27 cellular contexts compared by ENCODE assay signal in the genomic region with DNA sequence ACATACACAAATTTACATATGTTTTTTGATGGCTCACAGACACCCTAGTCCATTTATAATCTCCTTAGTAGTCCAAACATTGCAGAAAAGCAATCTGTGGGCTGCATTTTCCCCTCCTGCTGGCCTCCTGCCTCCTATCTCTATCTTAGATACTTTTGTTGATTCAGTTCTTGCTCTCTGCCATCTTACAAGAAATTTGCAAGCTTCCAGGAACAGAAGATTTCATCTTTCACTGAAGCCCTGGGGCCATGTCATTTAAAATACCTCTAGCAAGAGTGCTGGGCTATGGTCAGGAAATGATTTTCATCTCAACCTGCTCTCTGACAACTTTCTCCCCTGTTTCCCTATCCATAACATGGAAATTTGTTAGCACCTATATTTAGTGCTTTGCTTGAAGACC.
"Had no signal": no experiment of that assay in that cellular context is flagged by ENCODE, and none has a peak within 500 bp of the region (broad histone marks: within the 10 kb centered on the region; RNA-seq: fewer than 3 reads in every experiment).

No MANE protein-coding gene starts in this region.

- H3K9me3 Mint-ChIP-seq: activated naive CD4-positive, alpha-beta T cell treated with anti-CD3 and anti-CD28 coated beads for 36 hours; activated naive CD4-positive, alpha-beta T cell treated with anti-CD3 and anti-CD28 coated beads, Interleukin-2, amount 50 U/mL, for 24 hours; activated naive CD8-positive, alpha-beta T cell treated with anti-CD3 and anti-CD28 coated beads, Interleukin-2, amount 50 U/mL, for 24 hours had no signal

- H3K4me3 ChIP-seq: adrenal gland, body of pancreas, colonic mucosa had no signal

- DNase-seq: activated CD4-positive, alpha-beta memory T cell treated with anti-CD3 and anti-CD28 coated beads for 36 hours; activated CD4-positive, alpha-beta T cell treated with anti-CD3 and anti-CD28 coated beads for 36 hours; activated CD4-positive, alpha-beta T cell treated with anti-CD3 and anti-CD28 coated beads, Interleukin-2, amount 10 ng/mL, durations not matched to agents 24 days and 14 days; activated CD4-positive, CD25-positive, alpha-beta regulatory T cell; activated CD4-positive, CD25-positive, alpha-beta regulatory T cell treated with anti-CD3 and anti-CD28 coated beads, Interleukin-2, amount 50 U/mL, for 72 hours; activated CD8-positive, alpha-beta T cell treated with anti-CD3 and anti-CD28 coated beads, Interleukin-2, amount 10 ng/mL, durations not matched to agents 7 days and 5 days; activated effector memory CD4-positive, alpha-beta T cell treated with anti-CD3 and anti-CD28 coated beads, Interleukin-2, amount 50 U/mL, for 16 hours; activated naive CD4-positive, alpha-beta T cell treated with anti-CD3 and anti-CD28 coated beads for 36 hours; activated naive CD8-positive, alpha-beta T cell treated with anti-CD3 and anti-CD28 coated beads for 36 hours; activated naive CD8-positive, alpha-beta T cell treated with anti-CD3 and anti-CD28 coated beads, Interleukin-2, amount 50 U/mL, for 24 hours; activated T-cell treated with anti-CD3 and anti-CD28 coated beads, Interleukin-2, amount 50 U/mL, for 48 hours; adrenal gland; amygdala; aorta; body of pancreas; central memory CD4-positive, alpha-beta T cell; cerebellar nuclear complex; colonic mucosa; effector CD8-positive, alpha-beta T cell; foreskin fibroblast; head of caudate nucleus; SW 1271; T-cell had no signal

- H3K27ac ChIP-seq: adrenal gland, body of pancreas, colonic mucosa, epithelial cell of prostate had no signal

- H3K9me3 ChIP-seq: adrenal gland, body of pancreas, colonic mucosa had no signal

- H3K27ac Mint-ChIP-seq: activated CD4-positive, alpha-beta memory T cell treated with anti-CD3 and anti-CD28 coated beads for 36 hours; activated CD4-positive, alpha-beta T cell treated with anti-CD3 and anti-CD28 coated beads for 36 hours; activated CD4-positive, alpha-beta T cell treated with anti-CD3 and anti-CD28 coated beads, Interleukin-2, amount 10 ng/mL, durations not matched to agents 24 days and 14 days; activated CD8-positive, alpha-beta T cell treated with anti-CD3 and anti-CD28 coated beads, Interleukin-2, amount 10 ng/mL, durations not matched to agents 7 days and 5 days; activated naive CD4-positive, alpha-beta T cell treated with anti-CD3 and anti-CD28 coated beads for 36 hours; activated naive CD4-positive, alpha-beta T cell treated with anti-CD3 and anti-CD28 coated beads, Interleukin-2, amount 50 U/mL, for 24 hours; activated naive CD8-positive, alpha-beta T cell treated with anti-CD3 and anti-CD28 coated beads for 36 hours; activated naive CD8-positive, alpha-beta T cell treated with anti-CD3 and anti-CD28 coated beads, Interleukin-2, amount 50 U/mL, for 24 hours; activated T-helper 17 cell treated with anti-CD3 and anti-CD28 coated beads, Interleukin-2, amount 50 U/mL, for 72 hours; T-cell; T-helper 1 cell treated with Interleukin-12 subunit alpha and Interleukin-12 subunit beta and Interleukin-4 antibody, amounts not matched to agents 30 μg/mL and 1 μg/mL, for 36 hours had no signal

- H3K36me3 ChIP-seq: adrenal gland, colonic mucosa had no signal

- H3K4me1 Mint-ChIP-seq: activated T-helper 17 cell treated with anti-CD3 and anti-CD28 coated beads, Interleukin-2, amount 50 U/mL, for 72 hours had no signal

- H3K27me3 Mint-ChIP-seq: activated CD4-positive, alpha-beta memory T cell treated with anti-CD3 and anti-CD28 coated beads for 36 hours; activated CD4-positive, alpha-beta T cell treated with anti-CD3 and anti-CD28 coated beads for 36 hours; activated CD4-positive, alpha-beta T cell treated with anti-CD3 and anti-CD28 coated beads, Interleukin-2, amount 10 ng/mL, durations not matched to agents 24 days and 14 days; activated naive CD4-positive, alpha-beta T cell treated with anti-CD3 and anti-CD28 coated beads, Interleukin-2, amount 50 U/mL, for 24 hours; activated naive CD8-positive, alpha-beta T cell treated with anti-CD3 and anti-CD28 coated beads for 36 hours; activated naive CD8-positive, alpha-beta T cell treated with anti-CD3 and anti-CD28 coated beads, Interleukin-2, amount 50 U/mL, for 24 hours; activated T-helper 17 cell treated with anti-CD3 and anti-CD28 coated beads, Interleukin-2, amount 50 U/mL, for 72 hours; T-cell had no signal

- H3K4me1 ChIP-seq: adrenal gland, body of pancreas, colonic mucosa had no signal

- H3K27me3 ChIP-seq: adrenal gland, body of pancreas, colonic mucosa had no signal

- H3K4me3 Mint-ChIP-seq: activated CD4-positive, alpha-beta memory T cell treated with anti-CD3 and anti-CD28 coated beads for 36 hours; activated CD4-positive, alpha-beta T cell treated with anti-CD3 and anti-CD28 coated beads for 36 hours; activated CD4-positive, alpha-beta T cell treated with anti-CD3 and anti-CD28 coated beads, Interleukin-2, amount 10 ng/mL, durations not matched to agents 24 days and 14 days; activated CD8-positive, alpha-beta T cell treated with anti-CD3 and anti-CD28 coated beads, Interleukin-2, amount 10 ng/mL, durations not matched to agents 7 days and 5 days; activated naive CD4-positive, alpha-beta T cell treated with anti-CD3 and anti-CD28 coated beads for 36 hours; activated naive CD4-positive, alpha-beta T cell treated with anti-CD3 and anti-CD28 coated beads, Interleukin-2, amount 50 U/mL, for 24 hours; activated naive CD8-positive, alpha-beta T cell treated with anti-CD3 and anti-CD28 coated beads for 36 hours; activated naive CD8-positive, alpha-beta T cell treated with anti-CD3 and anti-CD28 coated beads, Interleukin-2, amount 50 U/mL, for 24 hours; activated T-helper 17 cell treated with anti-CD3 and anti-CD28 coated beads, Interleukin-2, amount 50 U/mL, for 72 hours; T-cell; T-helper 1 cell treated with Interleukin-12 subunit alpha and Interleukin-12 subunit beta and Interleukin-4 antibody, amounts not matched to agents 30 μg/mL and 1 μg/mL, for 36 hours had no signal

- H3K36me3 Mint-ChIP-seq: activated naive CD4-positive, alpha-beta T cell treated with anti-CD3 and anti-CD28 coated beads, Interleukin-2, amount 50 U/mL, for 24 hours; activated naive CD8-positive, alpha-beta T cell treated with anti-CD3 and anti-CD28 coated beads for 36 hours; T-cell had no signal

- ATAC-seq: activated CD4-positive, alpha-beta T cell treated with anti-CD3 and anti-CD28 coated beads for 36 hours; activated CD8-positive, alpha-beta T cell treated with anti-CD3 and anti-CD28 coated beads, Interleukin-2, amount 10 ng/mL, durations not matched to agents 7 days and 5 days; activated naive CD8-positive, alpha-beta T cell treated with anti-CD3 and anti-CD28 coated beads, Interleukin-2, amount 50 U/mL, for 24 hours; activated T-helper 17 cell treated with anti-CD3 and anti-CD28 coated beads, Interleukin-2, amount 50 U/mL, for 72 hours; body of pancreas; T-cell had no signal
